Comparison of ENCODE assay signal across 16 cellular contexts in genomic region chr2:25639696-25640095, GRCh38.
"Had no signal": no experiment of that assay in that cellular context is flagged by ENCODE, and none has a peak within 500 bp of the region (broad histone marks: within the 10 kb centered on the region; RNA-seq: fewer than 3 reads in every experiment).

No MANE protein-coding gene starts in this region.

- H3K27ac Mint-ChIP-seq: natural killer cell, type B pancreatic cell had no signal

- H3K27ac ChIP-seq: dorsolateral prefrontal cortex, lower lobe of right lung, prostate gland, sigmoid colon, stomach, thyroid gland had no signal

- ATAC-seq: left ventricle myocardium superior, lower lobe of right lung, natural killer cell, right cardiac atrium had no signal

- H3K4me3 ChIP-seq: dorsolateral prefrontal cortex, lower lobe of right lung, prostate gland, sigmoid colon, stomach, thyroid gland had no signal

- H3K27me3 Mint-ChIP-seq: type B pancreatic cell had no signal

- H3K4me3 Mint-ChIP-seq: natural killer cell, neural crest cell, type B pancreatic cell had no signal

- H3K9me3 Mint-ChIP-seq: natural killer cell, neural crest cell, type B pancreatic cell had no signal

- H3K36me3 Mint-ChIP-seq: natural killer cell had no signal

- H3K4me1 ChIP-seq: lower lobe of right lung, prostate gland, sigmoid colon, stomach, thyroid gland had no signal

- H3K4me1 Mint-ChIP-seq: neural crest cell had no signal

- DNase-seq: dorsolateral prefrontal cortex; effector CD4-positive, alpha-beta T cell; head of caudate nucleus; left ventricle myocardium superior; lower lobe of right lung; natural killer cell; nucleus accumbens; right cardiac atrium; sigmoid colon; stimulated activated CD4-positive, alpha-beta T cell treated with anti-CD3 and anti-CD28 coated beads, Interleukin-2, amount 100 ng/mL, for 48 hours; stimulated activated naive CD4-positive, alpha-beta T cell treated with Interleukin-2 at 50 U/mL for 16 hours; stomach; thyroid gland had no signal

- H3K36me3 ChIP-seq: lower lobe of right lung, prostate gland, sigmoid colon, thyroid gland had no signal

- H3K9me3 ChIP-seq: lower lobe of right lung, prostate gland, sigmoid colon, stomach, thyroid gland had no signal

- H3K27me3 ChIP-seq: dorsolateral prefrontal cortex, sigmoid colon, stomach, thyroid gland had no signal
